ENCODE assay signal across 27 cellular contexts in the genomic region with DNA sequence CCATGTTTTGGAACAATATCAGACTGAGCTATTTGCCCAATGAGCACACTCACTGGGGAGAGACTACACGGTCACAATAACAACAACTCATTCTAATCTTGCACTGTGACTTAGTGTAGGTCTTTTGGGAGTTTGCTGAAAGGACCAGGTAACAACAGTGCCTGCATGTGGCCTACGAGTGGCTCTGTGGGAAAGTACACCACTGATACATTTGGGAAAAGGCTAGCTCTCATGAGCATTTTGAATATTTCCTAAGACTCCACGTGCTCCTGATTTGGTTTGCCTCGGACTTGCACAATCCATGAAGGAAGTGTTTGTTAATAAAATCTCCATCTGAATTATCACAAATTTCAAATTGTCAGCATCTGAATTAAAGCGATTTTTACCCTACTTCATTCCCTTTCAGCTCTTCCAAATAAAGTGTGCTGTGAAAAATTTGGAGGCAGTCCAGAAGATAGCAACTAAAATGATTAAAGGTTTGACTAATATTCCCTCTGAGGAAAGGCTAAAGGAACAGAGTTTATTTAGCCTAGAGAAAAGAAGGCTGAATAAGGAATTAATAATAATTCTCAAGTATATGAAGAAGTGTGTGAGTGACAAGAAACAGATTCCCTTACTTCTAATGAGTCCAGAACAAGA.
A peak's percentile ranks its signal among the peaks of the same experiment; 100 is the strongest.
DNase-seq lines count a peak whose midpoint lies in the region; ATAC-seq and TF ChIP-seq lines count a peak whose summit lies in the region.
"Had no signal": no experiment of that assay in that cellular context is flagged by ENCODE, and none has a peak within 500 bp of the region (broad histone marks: within the 10 kb centered on the region; RNA-seq: fewer than 3 reads in every experiment).

No MANE protein-coding gene starts in this region.

- H2AK5ac ChIP-seq in mesenchymal stem cell (ENCODE audit: low read length, severe bottlenecking) = no peak overlapping the region

- H2BK12ac ChIP-seq in mesenchymal stem cell (ENCODE audit: low read length in 2 of 2) = no peak overlapping the region

- H3K4me3 ChIP-seq in heart left ventricle (no peak overlapping the region), mesenchymal stem cell (ENCODE audit: insufficient read depth in 1 of 2, low read depth in 1 of 2, low read length in 2 of 2) (no peak overlapping the region)
- H3K4me3 ChIP-seq: MG63 had no signal

- 40 to 61% (median 49%) methylated on average over 5 of the region's 5 CpGs for WGBS in heart left ventricle, 4 donors
- WGBS in mesenchymal stem cell = 65% methylated on average over 2 of the region's 5 CpGs

- TF ChIP-seq CTCF in heart left ventricle (IDR thresholded peaks at IDR 0.05) = no peak

- H3K4me1 ChIP-seq in heart left ventricle (peaks cover 0 to 17% (median 2%) of the 10 kb centered on the region in 12 donors), mesenchymal stem cell (ENCODE audit: control insufficient read depth, insufficient read depth, low read depth, low read length) (no peaks in the 10 kb centered on the region)
- H3K4me1 ChIP-seq: BE2C had no signal

- no peak overlapping the region for H3K23ac ChIP-seq in mesenchymal stem cell (ENCODE audit: low read length in 2 of 2)

- H3K4ac ChIP-seq in mesenchymal stem cell (ENCODE audit: low read depth in 1 of 2, low read length in 2 of 2) = no peak overlapping the region

- H2BK5ac ChIP-seq in mesenchymal stem cell (ENCODE audit: low read depth, low read length, poor library complexity, severe bottlenecking) = no peak overlapping the region

- H3K27ac ChIP-seq in heart left ventricle (no peak overlapping the region), mesenchymal stem cell (ENCODE audit: low read length, poor library complexity, severe bottlenecking) (no peak overlapping the region)
- H3K27ac ChIP-seq: 22Rv1 had no signal

- no peak overlapping the region for H2BK120ac ChIP-seq in mesenchymal stem cell (ENCODE audit: low read depth, low read length)

- no peaks in the 10 kb centered on the region for H3K27me3 ChIP-seq in heart left ventricle
- no peaks in the 10 kb centered on the region for H3K27me3 ChIP-seq in mesenchymal stem cell (ENCODE audit: control insufficient read depth in 1 of 2, insufficient read depth in 1 of 2, low read length in 2 of 2)
- H3K27me3 ChIP-seq: BE2C, MG63 had no signal

- H2AFZ ChIP-seq in mesenchymal stem cell (ENCODE audit: low read depth, low read length) = peak overlapping the region; percentile 4

- H4K8ac ChIP-seq in mesenchymal stem cell (ENCODE audit: low read length) = no peak overlapping the region

- no peak for TF ChIP-seq POLR2A in heart left ventricle (IDR thresholded peaks at IDR 0.05)

- H3K4me2 ChIP-seq in mesenchymal stem cell (ENCODE audit: low read length, poor library complexity, severe bottlenecking) = no peak overlapping the region

- no peak overlapping the region for H3K14ac ChIP-seq in mesenchymal stem cell (ENCODE audit: low read length in 2 of 2)

- no peak overlapping the region for H3K18ac ChIP-seq in mesenchymal stem cell (ENCODE audit: low read depth in 1 of 2, low read length in 2 of 2)

- H3K36me3 ChIP-seq in heart left ventricle (no peaks in the 10 kb centered on the region), mesenchymal stem cell (ENCODE audit: control insufficient read depth in 1 of 2, insufficient read depth in 2 of 2, low read depth in 1 of 2, low read length in 2 of 2) (no peaks in the 10 kb centered on the region)
- H3K36me3 ChIP-seq: BE2C, MG63 had no signal

- no peak for DNase-seq in Right ventricle myocardium inferior (ENCODE audit: missing footprints)
- no peak for DNase-seq in cardiac septum (ENCODE audit: low spot score)
- no peak for DNase-seq in heart left ventricle
- no peak for DNase-seq in mesenchymal stem cell
- no peak for DNase-seq in middle frontal gyrus (ENCODE audit: extremely low spot score, low spot score)
- DNase-seq in stimulated activated CD4-positive, alpha-beta T cell treated with anti-CD3 and anti-CD28 coated beads, Interleukin-2, amount 100 ng/mL, for 48 hours = no peak
- DNase-seq: ACHN; BE2C; Calu3; DMS79 treated with DMSO at 0.1 percent for 48 hours; GF-D8; GOT3; HCEC 1CT; IMR-90; KG1; MG63; NCI-H1105 treated with DMSO at 0.1 percent for 48 hours; NCI-H146; NCI-H1930; NCI-H2107; NCI-H446 treated with DMSO at 0.1 percent for 48 hours; NCI-H526; NCI-H82; NK-92 treated with Interleukin-12 subunit alpha and Interleukin-12 subunit beta, amount 100 ng/mL, for 24 hours; PC-3 had no signal

- no peaks in the 10 kb centered on the region for H3K79me1 ChIP-seq in mesenchymal stem cell (replicated peaks; ENCODE audit: low read length, poor library complexity, severe bottlenecking)

- H4K91ac ChIP-seq in mesenchymal stem cell (ENCODE audit: low read length) = no peak overlapping the region

- peak; percentile 86 for ATAC-seq in Right ventricle myocardium inferior
- ATAC-seq in heart left ventricle = peak in 3 of 4 donors; percentile 10 to 70 (median 14)
- no peak for ATAC-seq in HG03280 (IDR thresholded peaks at IDR 0.05; ENCODE audit: unreplicated experiment)
- ATAC-seq: PC-3 had no signal

- H3K9ac ChIP-seq in mesenchymal stem cell (ENCODE audit: low read length) = no peak overlapping the region

- no peak overlapping the region for H2BK15ac ChIP-seq in mesenchymal stem cell (ENCODE audit: low read depth, poor library complexity, severe bottlenecking)

- H3K9me3 ChIP-seq in heart left ventricle (peaks cover 0 to 5% (median 0%) of the 10 kb centered on the region in 12 donors), mesenchymal stem cell (ENCODE audit: control insufficient read depth, low read length) (no peaks in the 10 kb centered on the region)
- H3K9me3 ChIP-seq: BE2C, MG63 had no signal

- intact Hi-C loops in Right ventricle myocardium inferior (cut with DNase I) (no loop called here), cardiac septum (cut with DNase I) (no loop called here), heart left ventricle (cut with DNase I) (no loop called here)
